In the genomic region with DNA sequence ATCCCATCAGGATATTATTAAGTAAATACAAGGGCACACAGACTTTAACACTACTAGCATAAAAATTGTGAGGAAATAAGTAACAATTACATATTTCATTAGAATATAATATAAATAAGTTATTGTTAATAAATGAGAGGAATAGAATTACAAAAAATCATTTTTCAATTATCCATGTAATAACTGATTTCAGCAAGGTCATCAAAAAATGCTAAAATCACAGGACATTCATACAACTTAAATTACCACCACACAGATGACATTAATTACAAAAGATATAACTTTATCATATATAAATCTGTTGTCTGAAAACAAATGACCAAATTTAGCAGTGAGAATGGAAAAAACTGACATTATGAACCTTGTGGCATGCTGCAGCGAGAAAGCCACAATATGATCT, we compare ENCODE assay signal across 22 cellular contexts.
"Had no signal": no experiment of that assay in that cellular context is flagged by ENCODE, and none has a peak within 500 bp of the region (broad histone marks: within the 10 kb centered on the region; RNA-seq: fewer than 3 reads in every experiment).

No MANE protein-coding gene starts in this region.

- H3K4me1 ChIP-seq: transverse colon had no signal

- H3K9me3 Mint-ChIP-seq: dendritic cell treated with granulocyte-macrophage colony-stimulating factor and Interleukin-4, amounts not matched to agents 40 ng/mL and 50 ng/mL, for 4 days; effector memory CD8-positive, alpha-beta T cell; immature natural killer cell; naive thymus-derived CD4-positive, alpha-beta T cell had no signal

- DNase-seq: effector memory CD8-positive, alpha-beta T cell; esophagus squamous epithelium; foreskin fibroblast; immature natural killer cell; left colon; left ventricle myocardium superior; mesendoderm; naive thymus-derived CD4-positive, alpha-beta T cell; posterior cingulate gyrus; sigmoid colon; stimulated activated CD4-positive, alpha-beta T cell treated with anti-CD3 and anti-CD28 coated beads, Interleukin-12 subunit alpha, Interleukin-12 subunit beta, amount 100 ng/mL, for 4 hours; stimulated activated naive CD4-positive, alpha-beta T cell; stomach; substantia nigra; transverse colon had no signal

- H3K27me3 ChIP-seq: esophagus squamous epithelium, neutrophil, sigmoid colon, stomach, transverse colon had no signal

- H3K4me3 Mint-ChIP-seq: dendritic cell treated with granulocyte-macrophage colony-stimulating factor and Interleukin-4, amounts not matched to agents 40 ng/mL and 50 ng/mL, for 4 days; effector memory CD8-positive, alpha-beta T cell; naive thymus-derived CD4-positive, alpha-beta T cell had no signal

- H3K27ac Mint-ChIP-seq: dendritic cell treated with granulocyte-macrophage colony-stimulating factor and Interleukin-4, amounts not matched to agents 40 ng/mL and 50 ng/mL, for 4 days; effector memory CD8-positive, alpha-beta T cell; naive thymus-derived CD4-positive, alpha-beta T cell had no signal

- H3K9me3 ChIP-seq: esophagus squamous epithelium, neutrophil, sigmoid colon, stomach, thoracic aorta, transverse colon had no signal

- H3K4me3 ChIP-seq: esophagus squamous epithelium, lung, sigmoid colon, skin epidermis, stomach, thoracic aorta, transverse colon had no signal

- ATAC-seq: effector memory CD8-positive, alpha-beta T cell; left colon; left ventricle myocardium superior; naive thymus-derived CD4-positive, alpha-beta T cell had no signal

- H3K27me3 Mint-ChIP-seq: dendritic cell treated with granulocyte-macrophage colony-stimulating factor and Interleukin-4, amounts not matched to agents 40 ng/mL and 50 ng/mL, for 4 days; effector memory CD8-positive, alpha-beta T cell; naive thymus-derived CD4-positive, alpha-beta T cell had no signal

- FAIRE-seq: colon had no signal

- H3K27ac ChIP-seq: epithelial cell of prostate, esophagus squamous epithelium, neutrophil, sigmoid colon, skin epidermis, stomach, thoracic aorta, transverse colon had no signal
